38 cellular contexts compared by ENCODE assay signal in the genomic region with DNA sequence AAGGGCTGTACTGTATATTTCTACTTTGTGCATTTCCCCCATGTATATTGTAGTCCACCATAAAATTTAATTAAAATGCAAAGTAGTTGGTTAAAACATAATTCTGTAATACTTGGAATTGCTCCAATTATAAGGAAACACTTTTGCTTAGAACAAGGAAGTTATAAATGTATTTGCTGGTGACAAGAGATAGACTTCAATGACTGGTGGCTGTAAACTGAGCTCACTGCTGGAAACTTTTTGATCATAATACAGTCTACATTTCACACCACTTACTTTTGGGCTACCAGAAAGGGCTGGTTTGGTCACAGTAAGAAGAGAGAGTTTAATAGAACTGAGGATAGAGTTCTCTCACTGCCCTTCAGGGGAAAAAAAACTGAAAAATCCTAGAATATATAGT. TPM values are rescaled to one million over a fixed set of nuclear protein-coding genes. Genes with fewer than 3 reads are reported as not detected.
"Had no signal": no experiment of that assay in that cellular context is flagged by ENCODE, and none has a peak within 500 bp of the region (broad histone marks: within the 10 kb centered on the region; RNA-seq: fewer than 3 reads in every experiment).

No MANE protein-coding gene starts in this region.

- H3K36me3 ChIP-seq: adrenal gland, brain microvascular endothelial cell, breast epithelium had no signal

- H3K27me3 Mint-ChIP-seq: activated B cell treated with CpG ODN at 0.5 μM for 24 hours; activated CD4-positive, alpha-beta memory T cell treated with anti-CD3 and anti-CD28 coated beads for 36 hours; activated CD4-positive, alpha-beta T cell treated with anti-CD3 and anti-CD28 coated beads, Interleukin-2, amount 10 ng/mL, durations not matched to agents 24 days and 14 days; activated CD8-positive, alpha-beta T cell treated with anti-CD3 and anti-CD28 coated beads for 36 hours; activated naive CD8-positive, alpha-beta T cell treated with anti-CD3 and anti-CD28 coated beads for 36 hours; activated T-helper 17 cell treated with anti-CD3 and anti-CD28 coated beads, Interleukin-2, amount 50 U/mL, for 72 hours had no signal

- ATAC-seq: activated CD8-positive, alpha-beta T cell treated with anti-CD3 and anti-CD28 coated beads for 36 hours; activated naive CD4-positive, alpha-beta T cell treated with anti-CD3 and anti-CD28 coated beads, Interleukin-2, amount 50 U/mL, for 72 hours; activated T-cell treated with anti-CD3 and anti-CD28 coated beads, Interleukin-2, amount 50 U/mL, for 4 hours; activated T-cell treated with anti-CD3 and anti-CD28 coated beads, Interleukin-2, amount 50 U/mL, for 72 hours; activated T-helper 17 cell treated with anti-CD3 and anti-CD28 coated beads, Interleukin-2, amount 50 U/mL, for 72 hours; body of pancreas had no signal

- H3K9me3 Mint-ChIP-seq: activated CD4-positive, alpha-beta memory T cell treated with anti-CD3 and anti-CD28 coated beads for 36 hours; activated CD4-positive, alpha-beta T cell treated with anti-CD3 and anti-CD28 coated beads, Interleukin-2, amount 10 ng/mL, durations not matched to agents 24 days and 14 days; activated CD8-positive, alpha-beta T cell treated with anti-CD3 and anti-CD28 coated beads for 36 hours; activated naive CD8-positive, alpha-beta T cell treated with anti-CD3 and anti-CD28 coated beads for 36 hours; activated T-cell treated with anti-CD3 and anti-CD28 coated beads, Interleukin-2, amount 50 U/mL, for 4 hours; activated T-helper 1 cell treated with anti-CD3 and anti-CD28 coated beads, Interleukin-12 subunit alpha, Interleukin-12 subunit beta, Interleukin-2, Interleukin-4 antibody, amounts not matched to agents 30 ng/mL and 10 ng/mL and 1 ng/mL, durations not matched to agents 14 hours and 24 hours and 36 hours; activated T-helper 17 cell treated with anti-CD3 and anti-CD28 coated beads, Interleukin-2, amount 50 U/mL, for 72 hours; T-helper 1 cell treated with Interleukin-12 subunit alpha and Interleukin-12 subunit beta and Interleukin-4 antibody, amounts not matched to agents 30 μg/mL and 1 μg/mL, for 36 hours; T-helper 2 cell treated with Interferon-gamma antibody and Interleukin-4, amounts not matched to agents 5 μg/mL and 100 μg/mL, for 36 hours had no signal

- H3K27ac Mint-ChIP-seq: activated B cell treated with CpG ODN at 0.5 μM for 24 hours; activated CD4-positive, alpha-beta memory T cell treated with anti-CD3 and anti-CD28 coated beads for 36 hours; activated CD4-positive, alpha-beta T cell treated with anti-CD3 and anti-CD28 coated beads, Interleukin-2, amount 10 ng/mL, durations not matched to agents 24 days and 14 days; activated CD8-positive, alpha-beta T cell treated with anti-CD3 and anti-CD28 coated beads for 36 hours; activated naive CD4-positive, alpha-beta T cell treated with anti-CD3 and anti-CD28 coated beads for 36 hours; activated naive CD4-positive, alpha-beta T cell treated with anti-CD3 and anti-CD28 coated beads, Interleukin-2, amount 50 U/mL, for 72 hours; activated naive CD8-positive, alpha-beta T cell treated with anti-CD3 and anti-CD28 coated beads for 36 hours; activated T-cell treated with anti-CD3 and anti-CD28 coated beads, Interleukin-2, amount 50 U/mL, for 72 hours; activated T-helper 1 cell treated with anti-CD3 and anti-CD28 coated beads, Interleukin-12 subunit alpha, Interleukin-12 subunit beta, Interleukin-2, Interleukin-4 antibody, amounts not matched to agents 30 ng/mL and 10 ng/mL and 1 ng/mL, durations not matched to agents 14 hours and 24 hours and 36 hours; activated T-helper 17 cell treated with anti-CD3 and anti-CD28 coated beads, Interleukin-2, amount 50 U/mL, for 72 hours; T-helper 1 cell treated with Interleukin-12 subunit alpha and Interleukin-12 subunit beta and Interleukin-4 antibody, amounts not matched to agents 30 μg/mL and 1 μg/mL, for 36 hours; T-helper 2 cell treated with Interferon-gamma antibody and Interleukin-4, amounts not matched to agents 5 μg/mL and 100 μg/mL, for 36 hours had no signal

- H3K27ac ChIP-seq: adrenal gland, body of pancreas, brain microvascular endothelial cell, breast epithelium, VCaP had no signal

- H3K9me3 ChIP-seq: adrenal gland, body of pancreas, breast epithelium had no signal

- H3K4me1 Mint-ChIP-seq: activated B cell treated with CpG ODN at 0.5 μM for 24 hours; activated CD4-positive, alpha-beta T cell treated with anti-CD3 and anti-CD28 coated beads, Interleukin-2, amount 10 ng/mL, durations not matched to agents 24 days and 14 days; activated naive CD8-positive, alpha-beta T cell treated with anti-CD3 and anti-CD28 coated beads for 36 hours; activated T-helper 17 cell treated with anti-CD3 and anti-CD28 coated beads, Interleukin-2, amount 50 U/mL, for 72 hours had no signal

- H3K4me1 ChIP-seq: adrenal gland, body of pancreas, breast epithelium had no signal

- H3K4me3 ChIP-seq: adrenal gland, body of pancreas, breast epithelium had no signal

- H3K27me3 ChIP-seq: adrenal gland, body of pancreas, brain microvascular endothelial cell had no signal

- H3K4me3 Mint-ChIP-seq: activated B cell treated with CpG ODN at 0.5 μM for 24 hours; activated CD4-positive, alpha-beta memory T cell treated with anti-CD3 and anti-CD28 coated beads for 36 hours; activated CD4-positive, alpha-beta T cell treated with anti-CD3 and anti-CD28 coated beads, Interleukin-2, amount 10 ng/mL, durations not matched to agents 24 days and 14 days; activated CD8-positive, alpha-beta T cell treated with anti-CD3 and anti-CD28 coated beads for 36 hours; activated naive CD4-positive, alpha-beta T cell treated with anti-CD3 and anti-CD28 coated beads for 36 hours; activated naive CD8-positive, alpha-beta T cell treated with anti-CD3 and anti-CD28 coated beads for 36 hours; activated T-cell treated with anti-CD3 and anti-CD28 coated beads, Interleukin-2, amount 50 U/mL, for 4 hours; activated T-cell treated with anti-CD3 and anti-CD28 coated beads, Interleukin-2, amount 50 U/mL, for 72 hours; activated T-helper 1 cell treated with anti-CD3 and anti-CD28 coated beads, Interleukin-12 subunit alpha, Interleukin-12 subunit beta, Interleukin-2, Interleukin-4 antibody, amounts not matched to agents 30 ng/mL and 10 ng/mL and 1 ng/mL, durations not matched to agents 14 hours and 24 hours and 36 hours; activated T-helper 17 cell treated with anti-CD3 and anti-CD28 coated beads, Interleukin-2, amount 50 U/mL, for 72 hours; T-helper 1 cell treated with Interleukin-12 subunit alpha and Interleukin-12 subunit beta and Interleukin-4 antibody, amounts not matched to agents 30 μg/mL and 1 μg/mL, for 36 hours; T-helper 2 cell treated with Interferon-gamma antibody and Interleukin-4, amounts not matched to agents 5 μg/mL and 100 μg/mL, for 36 hours had no signal

- H3K36me3 Mint-ChIP-seq: activated CD4-positive, alpha-beta memory T cell treated with anti-CD3 and anti-CD28 coated beads for 36 hours; activated naive CD4-positive, alpha-beta T cell treated with anti-CD3 and anti-CD28 coated beads, Interleukin-2, amount 50 U/mL, for 72 hours; activated naive CD8-positive, alpha-beta T cell treated with anti-CD3 and anti-CD28 coated beads for 36 hours had no signal

- DNase-seq: activated B cell treated with CpG ODN at 0.5 μM for 24 hours; activated CD4-positive, alpha-beta memory T cell treated with anti-CD3 and anti-CD28 coated beads for 36 hours; activated CD4-positive, alpha-beta T cell treated with anti-CD3 and anti-CD28 coated beads for 4 hours; activated CD4-positive, alpha-beta T cell treated with anti-CD3 and anti-CD28 coated beads, Interleukin-2, amount 10 ng/mL, durations not matched to agents 24 days and 14 days; activated CD4-positive, alpha-beta T cell treated with anti-CD3 and anti-CD28 coated beads, Interleukin-2, amount 50 U/mL, for 1 hour; activated CD4-positive, alpha-beta T cell treated with anti-CD3 and anti-CD28 coated beads, Interleukin-2, amount 50 U/mL, for 4 hours; activated CD4-positive, CD25-positive, alpha-beta regulatory T cell treated with anti-CD3 and anti-CD28 coated beads, Interleukin-2, amount 50 U/mL, for 72 hours; activated CD8-positive, alpha-beta memory T cell treated with anti-CD3 and anti-CD28 coated beads, Interleukin-2, amount 50 U/mL, for 4 hours; activated CD8-positive, alpha-beta T cell treated with anti-CD3 and anti-CD28 coated beads for 36 hours; activated effector memory CD4-positive, alpha-beta T cell treated with anti-CD3 and anti-CD28 coated beads, Interleukin-2, amount 50 U/mL, for 16 hours; activated gamma-delta T cell treated with Interleukin-2 at 50 U/mL for 16 hours; activated naive CD4-positive, alpha-beta T cell; activated naive CD4-positive, alpha-beta T cell treated with anti-CD3 and anti-CD28 coated beads for 36 hours; activated naive CD4-positive, alpha-beta T cell treated with anti-CD3 and anti-CD28 coated beads, Interleukin-2, amount 50 U/mL, for 16 hours; activated naive CD8-positive, alpha-beta T cell treated with anti-CD3 and anti-CD28 coated beads for 36 hours; activated T-cell treated with anti-CD3 and anti-CD28 coated beads for 4 hours; activated T-cell treated with anti-CD3 and anti-CD28 coated beads, Interleukin-2, amount 50 U/mL, for 1 hour; activated T-cell treated with anti-CD3 and anti-CD28 coated beads, Interleukin-2, amount 50 U/mL, for 4 hours; activated T-cell treated with anti-CD3 and anti-CD28 coated beads, Interleukin-2, amount 50 U/mL, for 72 hours; adrenal gland; amniotic stem cell; aorta; body of pancreas; brain microvascular endothelial cell; central memory CD4-positive, alpha-beta T cell; T-helper 1 cell; T-helper 2 cell; T-helper 9 cell had no signal

RNA-seq across cellular contexts. Expression of gene DCAF8L2, which starts 32.7 kb away (rescaled TPM):
- total RNA-seq: activated B cell treated with CpG ODN at 0.5 μM for 24 hours; activated CD4-positive, alpha-beta memory T cell treated with anti-CD3 and anti-CD28 coated beads for 36 hours; activated CD4-positive, alpha-beta T cell treated with anti-CD3 and anti-CD28 coated beads, Interleukin-2, amount 10 ng/mL, durations not matched to agents 24 days and 14 days; activated CD8-positive, alpha-beta memory T cell treated with anti-CD3 and anti-CD28 coated beads for 36 hours; activated CD8-positive, alpha-beta T cell treated with anti-CD3 and anti-CD28 coated beads for 36 hours; activated naive CD4-positive, alpha-beta T cell treated with anti-CD3 and anti-CD28 coated beads for 36 hours; activated naive CD4-positive, alpha-beta T cell treated with anti-CD3 and anti-CD28 coated beads, Interleukin-2, amount 50 U/mL, for 72 hours; activated naive CD8-positive, alpha-beta T cell treated with anti-CD3 and anti-CD28 coated beads for 36 hours; activated T-cell treated with anti-CD3 and anti-CD28 coated beads, Interleukin-2, amount 50 U/mL, for 4 hours; activated T-cell treated with anti-CD3 and anti-CD28 coated beads, Interleukin-2, amount 50 U/mL, for 72 hours; activated T-helper 1 cell treated with anti-CD3 and anti-CD28 coated beads, Interleukin-12 subunit alpha, Interleukin-12 subunit beta, Interleukin-2, Interleukin-4 antibody, amounts not matched to agents 30 ng/mL and 10 ng/mL and 1 ng/mL, durations not matched to agents 14 hours and 24 hours and 36 hours; activated T-helper 17 cell treated with anti-CD3 and anti-CD28 coated beads, Interleukin-2, amount 50 U/mL, for 72 hours; adrenal gland; aorta; astrocyte; body of pancreas; breast epithelium; cardiac septum had no signal
- polyA plus RNA-seq: adrenal gland, aorta had no signal
